10 cellular contexts compared by ENCODE assay signal in the genomic region with DNA sequence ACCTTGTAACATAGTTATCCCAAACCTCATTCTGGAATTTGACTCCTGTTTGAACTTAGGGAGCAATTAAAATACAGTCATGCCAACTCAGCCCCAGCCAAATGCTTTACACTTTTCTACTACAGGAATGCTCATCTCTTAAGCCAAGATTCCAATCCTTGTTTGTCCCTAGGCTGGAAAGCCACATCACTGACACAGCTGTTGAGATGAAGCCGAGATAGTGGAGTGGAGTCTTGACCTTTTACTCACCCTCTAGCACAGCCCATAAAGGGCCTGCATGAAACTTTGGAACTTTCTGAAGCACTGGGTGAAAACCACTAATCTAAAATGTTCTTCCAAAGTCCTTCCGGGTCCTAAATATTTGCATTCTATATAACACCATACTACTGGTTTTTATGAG.
DNase-seq lines count a peak whose midpoint lies in the region; ATAC-seq and TF ChIP-seq lines count a peak whose summit lies in the region.
"Had no signal": no experiment of that assay in that cellular context is flagged by ENCODE, and none has a peak within 500 bp of the region (broad histone marks: within the 10 kb centered on the region; RNA-seq: fewer than 3 reads in every experiment).

No MANE protein-coding gene starts in this region.

- DNase-seq in Daoy (ENCODE audit: low read depth) (peak; percentile 67), fibroblast of peridontal ligament (ENCODE audit: extremely low read depth) (peak; percentile 71), neural progenitor cell (ENCODE audit: low spot score) (no peak), NK-92 (lab: John Stamatoyannopoulos, UW; ENCODE audit: unreplicated experiment) (no peak), endothelial cell (ENCODE audit: low spot score) (no peak)
- DNase-seq: naive thymus-derived CD4-positive, alpha-beta T cell had no signal

- H3K4me1 ChIP-seq in OCI-LY1 (ENCODE audit: insufficient read depth, low read length, severe bottlenecking) (peaks cover 62% of the 10 kb centered on the region), neural progenitor cell (peaks cover 22% of the 10 kb centered on the region)

- no peaks in the 10 kb centered on the region for H3F3A ChIP-seq in OCI-LY1 (ENCODE audit: insufficient read depth, low read length)
- H3F3A ChIP-seq in neural progenitor cell (ENCODE audit: low read depth) = no peaks in the 10 kb centered on the region

- H3K36me3 ChIP-seq in OCI-LY1 (ENCODE audit: insufficient read depth, low read length) (no peaks in the 10 kb centered on the region), neural progenitor cell (no peaks in the 10 kb centered on the region)
- H3K36me3 ChIP-seq: stomach had no signal

- no peaks in the 10 kb centered on the region for H3K79me2 ChIP-seq in OCI-LY1 (ENCODE audit: insufficient read depth, low read length)
- H3K79me2 ChIP-seq in neural progenitor cell (ENCODE audit: low read depth) = peaks cover 8% of the 10 kb centered on the region

- H3K27me3 ChIP-seq in OCI-LY1 (ENCODE audit: insufficient read depth, low read length) (no peaks in the 10 kb centered on the region), neural progenitor cell (no peaks in the 10 kb centered on the region)
- H3K27me3 ChIP-seq: stomach had no signal

- H3K4me3 ChIP-seq in OCI-LY1 (ENCODE audit: low read depth, low read length, poor library complexity, severe bottlenecking) (no peak overlapping the region), neural progenitor cell (no peak overlapping the region)
- H3K4me3 ChIP-seq: stomach had no signal

- H3K27me3 Mint-ChIP-seq in neural progenitor cell (ENCODE audit: insufficient read depth, low read depth) = no peaks in the 10 kb centered on the region
- peaks cover 1% of the 10 kb centered on the region for H3K27me3 Mint-ChIP-seq in endothelial cell (ENCODE audit: unreplicated experiment)

- peaks cover 3% of the 10 kb centered on the region for H3K4me1 Mint-ChIP-seq in neural progenitor cell
- H3K4me1 Mint-ChIP-seq in endothelial cell (ENCODE audit: unreplicated experiment) = no peaks in the 10 kb centered on the region
- H3K4me1 Mint-ChIP-seq: naive thymus-derived CD4-positive, alpha-beta T cell had no signal

- TF ChIP-seq CTCF in OCI-LY1 (IDR thresholded peaks at IDR 0.05; ENCODE audit: low read length) (no peak), neural progenitor cell (IDR thresholded peaks at IDR 0.05) (no peak), endothelial cell (IDR thresholded peaks at IDR 0.05; ENCODE audit: unreplicated experiment) (no peak)

- H3K4me2 ChIP-seq in OCI-LY1 (ENCODE audit: low read length) = no peak overlapping the region
- H3K4me2 ChIP-seq in neural progenitor cell = no peak overlapping the region

- ATAC-seq in GM18519 (IDR thresholded peaks at IDR 0.05; ENCODE audit: low FRiP score, unreplicated experiment) (no peak), GM21825 (IDR thresholded peaks at IDR 0.05; ENCODE audit: unreplicated experiment) (no peak)
- ATAC-seq: naive thymus-derived CD4-positive, alpha-beta T cell had no signal

- peak overlapping the region; percentile 20 for H3K27ac Mint-ChIP-seq in neural progenitor cell
- H3K27ac Mint-ChIP-seq in endothelial cell (ENCODE audit: unreplicated experiment) = no peak overlapping the region
- H3K27ac Mint-ChIP-seq: naive thymus-derived CD4-positive, alpha-beta T cell had no signal

- H3K9me3 Mint-ChIP-seq in neural progenitor cell (no peaks in the 10 kb centered on the region), endothelial cell (ENCODE audit: unreplicated experiment) (no peaks in the 10 kb centered on the region)

- H4K20me1 ChIP-seq in OCI-LY1 (ENCODE audit: insufficient read depth, low read length) (no peaks in the 10 kb centered on the region), neural progenitor cell (ENCODE audit: low read depth) (no peaks in the 10 kb centered on the region)

- H3K36me3 Mint-ChIP-seq in neural progenitor cell (no peaks in the 10 kb centered on the region), endothelial cell (ENCODE audit: low read depth, unreplicated experiment) (no peaks in the 10 kb centered on the region)
- H3K36me3 Mint-ChIP-seq: naive thymus-derived CD4-positive, alpha-beta T cell had no signal

- H3K4me3 Mint-ChIP-seq in neural progenitor cell (no peak overlapping the region), endothelial cell (ENCODE audit: unreplicated experiment) (no peak overlapping the region)
- H3K4me3 Mint-ChIP-seq: naive thymus-derived CD4-positive, alpha-beta T cell had no signal

- peak overlapping the region; percentile 52 for H3K27ac ChIP-seq in OCI-LY1 (ENCODE audit: low read depth, low read length, poor library complexity, severe bottlenecking)
- H3K27ac ChIP-seq in neural progenitor cell = no peak overlapping the region
- H3K27ac ChIP-seq: stomach had no signal

- H3K9me3 ChIP-seq in OCI-LY1 (ENCODE audit: low read length) (no peaks in the 10 kb centered on the region), neural progenitor cell (ENCODE audit: low read depth) (no peaks in the 10 kb centered on the region)
- H3K9me3 ChIP-seq: stomach had no signal

- H3K9me2 ChIP-seq in OCI-LY1 (ENCODE audit: low read depth, low read length) = no peaks in the 10 kb centered on the region

- H2AFZ ChIP-seq in OCI-LY1 (ENCODE audit: low read length) (no peak overlapping the region), neural progenitor cell (replicated peaks) (no peak overlapping the region)

- H3K9ac ChIP-seq in OCI-LY1 (ENCODE audit: low read length) (no peak overlapping the region), neural progenitor cell (no peak overlapping the region)

Comparison
In these comparisons a context has a peak if more than half of its experiments do, and no peak if none do; other contexts are left out.
1. DNase-seq: peak in Daoy (single experiment) and fibroblast of peridontal ligament (single experiment); none in neural progenitor cell (single experiment), NK-92 (single experiment) and endothelial cell (single experiment).